ENCODE assay signal across 10 cellular contexts in genomic region chr11:61577383-61578118, GRCh38. TPM values are rescaled to one million over a fixed set of nuclear protein-coding genes. Genes with fewer than 3 reads are reported as not detected.
DNase-seq lines count a peak whose midpoint lies in the region; ATAC-seq, FAIRE-seq and TF ChIP-seq lines count a peak whose summit lies in the region.
"Had no signal": no experiment of that assay in that cellular context is flagged by ENCODE, and none has a peak within 500 bp of the region (broad histone marks: within the 10 kb centered on the region; RNA-seq: fewer than 3 reads in every experiment).

No MANE protein-coding gene starts in this region.

- no peaks in the 10 kb centered on the region for H3K36me3 ChIP-seq in MG63

- peaks cover 25% of the 10 kb centered on the region for H3K4me1 Mint-ChIP-seq in nephron progenitor cell

- H3K36me3 Mint-ChIP-seq in nephron progenitor cell (ENCODE audit: low read depth) = no peaks in the 10 kb centered on the region

- H3K9me3 ChIP-seq in MG63 = no peaks in the 10 kb centered on the region

- no peak overlapping the region for H3K27ac Mint-ChIP-seq in nephron progenitor cell

- peaks cover 48% of the 10 kb centered on the region for H3K27me3 Mint-ChIP-seq in nephron progenitor cell (ENCODE audit: low read depth, poor library complexity)

- no peak overlapping the region for H3K4me3 ChIP-seq in MG63
- H3K4me3 ChIP-seq in epithelial cell of proximal tubule (ENCODE audit: low read depth, low read length) = no peak overlapping the region

- H3K27me3 ChIP-seq in MG63 = no peaks in the 10 kb centered on the region

- no peak overlapping the region for H3K4me3 Mint-ChIP-seq in nephron progenitor cell

- DNase-seq in D721Med (ENCODE audit: insufficient read length, low spot score) (peak; percentile 62), MG63 (peak; percentile 47), epithelial cell of proximal tubule (ENCODE audit: low read depth) (no peak), nephron progenitor cell (peak; percentile 60), C1 segment of cervical spinal cord (lab: John Stamatoyannopoulos, UW) (no peak), KG1 (lab: John Stamatoyannopoulos, UW) (no peak), omental fat pad (ENCODE audit: low spot score) (no peak)
- DNase-seq: GF-D8 had no signal

- ATAC-seq in HG03095 (IDR thresholded peaks at IDR 0.05; ENCODE audit: unreplicated experiment) = no peak
- no peak for ATAC-seq in omental fat pad (ENCODE audit: low FRiP score)

- FAIRE-seq in D721Med (lab: Jason Lieb, UNC) = no peak

- no peaks in the 10 kb centered on the region for H3K9me3 Mint-ChIP-seq in nephron progenitor cell

- TF ChIP-seq CTCF in D721Med (IDR thresholded peaks at IDR 0.05; ENCODE audit: insufficient read depth, missing control alignments) = no peak
- peak; percentile 50 for TF ChIP-seq CTCF in epithelial cell of proximal tubule (conservative IDR thresholded peaks at IDR 0.05; ENCODE audit: low read depth, low read length)
- TF ChIP-seq CTCF in nephron progenitor cell (IDR thresholded peaks at IDR 0.05) = peak; percentile 49
- TF ChIP-seq CTCF in omental fat pad (IDR thresholded peaks at IDR 0.05) = no peak

RNA-seq across cellular contexts. Expression of gene SYT7, which starts 3.3 kb away (rescaled TPM):
- 3.7 and 9.9 TPM in 2 replicates for total RNA-seq in MG63 (2014; rRNA removed; shearing (Covaris generic); ENCODE audit: low replicate concordance)
- 0.23 TPM in 1 of 2 replicates, not detected in the other for total RNA-seq in epithelial cell of proximal tubule
- 1 to 10 TPM; 1.6 to 6.6 (median 4.4) TPM for total RNA-seq in omental fat pad
- total RNA-seq: T-helper 1 cell treated with Interleukin-12 subunit alpha and Interleukin-12 subunit beta and Interleukin-4 antibody, amounts not matched to agents 30 ng/mL and 1 ng/mL, for 36 hours had no signal

Comparison
In these comparisons a context has a peak if more than half of its experiments do, and no peak if none do; other contexts are left out.
1. DNase-seq: peak in D721Med (single experiment), MG63 (single experiment) and nephron progenitor cell (single experiment); none in epithelial cell of proximal tubule (single experiment), C1 segment of cervical spinal cord (0 of 14), KG1 (single experiment) and omental fat pad (single experiment).
2. CTCF ChIP-seq: peak in epithelial cell of proximal tubule (single experiment) and nephron progenitor cell (single experiment); none in D721Med (single experiment) and omental fat pad (0 of 3).